In genomic region chr12:19186722-19187661, GRCh38 we compare ENCODE assay signal across 8 cellular contexts. TPM values are rescaled to one million over a fixed set of nuclear protein-coding genes. Genes with fewer than 3 reads are reported as not detected.
DNase-seq lines count a peak whose midpoint lies in the region; ATAC-seq and TF ChIP-seq lines count a peak whose summit lies in the region.

No MANE protein-coding gene starts in this region.

- H3K4me3 ChIP-seq in BJ (ENCODE audit: low read depth, low read length) (no peak overlapping the region), left lung (no peak overlapping the region)

- H3K36me3 ChIP-seq in BJ (ENCODE audit: control insufficient read depth, insufficient read depth, low read length): no peaks in the 10 kb centered on the region
- H3K36me3 ChIP-seq in left lung: no peaks in the 10 kb centered on the region

- H3K27ac ChIP-seq in left lung: no peak overlapping the region

- DNase-seq in BJ (ENCODE audit: low read depth) (no peak), NCI-H2227 treated with DMSO at 0.1 percent for 48 hours (lab: John Stamatoyannopoulos, UW) (peak; percentile 12), cerebellar cortex (ENCODE audit: low spot score) (peak; percentile 68), left lung (no peak), cerebellar nuclear complex (lab: John Stamatoyannopoulos, UW) (no peak), 8988T (no peak)
- no peak for DNase-seq in activated CD8-positive, alpha-beta memory T cell treated with anti-CD3 and anti-CD28 coated beads, Interleukin-2, amount 50 U/mL, for 4 hours

- intact Hi-C loops in left lung (cut with DNase I): no loop called here

- H3K27me3 ChIP-seq in BJ (ENCODE audit: control insufficient read depth, insufficient read depth, low read length) (no peaks in the 10 kb centered on the region), left lung (no peaks in the 10 kb centered on the region)

- POLR2A ChIA-PET in BJ (lab: Charles Lee): interaction anchor here (0.5 kb wide), 1 partner anchor 46 kb away, joined by 4 read pairs; no protein-coding TSS in a partner anchor

- no peaks in the 10 kb centered on the region for H3K9me3 ChIP-seq in left lung

- TF ChIP-seq CTCF in BJ (IDR thresholded peaks at IDR 0.05; ENCODE audit: insufficient read depth, low read depth, low read length) (peak; percentile 49), left lung (IDR thresholded peaks at IDR 0.05) (peak; percentile 44 to 58)

- ATAC-seq in GM21390 (IDR thresholded peaks at IDR 0.05; ENCODE audit: unreplicated experiment) (peak; percentile 48), left lung (peak; percentile 77)

- CTCF ChIA-PET in BJ (lab: Yijun Ruan, JAX): interaction anchor here (0.6 to 2.4 kb wide), 22 partner anchors 10 to 940 kb away, joined by 3 to 12 read pairs (median 4); no protein-coding TSS in a partner anchor

- H3K4me1 ChIP-seq in left lung: peaks cover 14 to 28% of the 10 kb centered on the region in 2 donors

RNA-seq across cellular contexts. Expression of gene PLEKHA5, which starts 57.5 kb away (rescaled TPM):
- polyA plus RNA-seq in BJ (2011; rRNA removed): 5.8 and 9.4 TPM in 2 replicates
- polyA minus RNA-seq in BJ (2011; rRNA and poly(A)+ RNA removed): 8.9 and 13.2 TPM in 2 replicates
- 10 to 100 TPM; 20.4 to 25.3 TPM for total RNA-seq in left lung

Comparison
In these comparisons a context has a peak if more than half of its experiments do, and no peak if none do; other contexts are left out.
1. DNase-seq: peak in NCI-H2227 treated with DMSO at 0.1 percent for 48 hours (single experiment) and cerebellar cortex (single experiment); none in BJ (single experiment), left lung (0 of 2), cerebellar nuclear complex (0 of 2), 8988T (single experiment) and activated CD8-positive, alpha-beta memory T cell treated with anti-CD3 and anti-CD28 coated beads, Interleukin-2, amount 50 U/mL, for 4 hours (single experiment).